Comparison of ENCODE assay signal across 8 cellular contexts in the genomic region with DNA sequence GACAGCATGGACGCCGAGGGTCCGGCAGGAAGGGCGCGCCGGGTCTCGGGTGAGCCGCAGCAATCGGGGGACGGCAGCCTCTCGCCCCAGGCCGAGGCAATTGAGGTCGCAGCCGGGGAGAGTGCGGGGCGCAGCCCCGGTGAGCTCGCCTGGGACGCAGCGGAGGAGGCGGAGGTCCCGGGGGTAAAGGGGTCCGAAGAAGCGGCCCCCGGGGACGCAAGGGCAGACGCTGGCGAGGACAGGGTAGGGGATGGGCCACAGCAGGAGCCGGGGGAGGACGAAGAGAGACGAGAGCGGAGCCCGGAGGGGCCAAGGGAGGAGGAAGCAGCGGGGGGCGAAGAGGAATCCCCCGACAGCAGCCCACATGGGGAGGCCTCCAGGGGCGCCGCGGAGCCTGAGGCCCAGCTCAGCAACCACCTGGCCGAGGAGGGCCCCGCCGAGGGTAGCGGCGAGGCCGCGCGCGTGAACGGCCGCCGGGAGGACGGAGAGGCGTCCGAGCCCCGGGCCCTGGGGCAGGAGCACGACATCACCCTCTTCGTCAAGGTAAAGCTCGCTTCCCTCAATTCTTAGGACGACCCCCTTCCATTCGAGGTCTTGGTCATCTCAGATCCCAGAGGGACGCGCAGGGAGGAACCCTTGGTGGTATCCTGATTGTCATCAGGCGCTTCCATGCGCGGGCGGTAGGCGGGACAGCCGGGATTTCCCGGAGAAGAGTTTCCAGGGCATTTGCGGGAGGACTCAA. TPM values are rescaled to one million over a fixed set of nuclear protein-coding genes. Genes with fewer than 3 reads are reported as not detected.
DNase-seq lines count a peak whose midpoint lies in the region; ATAC-seq and TF ChIP-seq lines count a peak whose summit lies in the region.

No MANE protein-coding gene starts in this region.

- H3K4me3 Mint-ChIP-seq in CD14-positive monocyte (peak overlapping the region; percentile 27 to 78), IgD-negative memory B cell (peak overlapping the region in 3 of 4 donors; percentile 58 to 82 (median 63))

- no peak overlapping the region for H4K8ac ChIP-seq in neuronal stem cell (ENCODE audit: low read depth, low read length)

- peaks cover 74 to 92% (median 81%) of the 10 kb centered on the region in 3 donors for H3K27me3 Mint-ChIP-seq in CD14-positive monocyte (ENCODE audit: low read depth in 3 of 3)
- H3K27me3 Mint-ChIP-seq in IgD-negative memory B cell, result peaks cover 43% of the 10 kb centered on the region

- H3K14ac ChIP-seq in neuronal stem cell (ENCODE audit: low read length), result no peak overlapping the region

- H3K9me3 ChIP-seq in neuronal stem cell (replicated peaks in 1 of 2; ENCODE audit: control insufficient read depth in 2 of 2, insufficient read depth in 1 of 2, low read depth in 1 of 2, low read length in 2 of 2), result peaks cover 0 to 3% of the 10 kb centered on the region in 2 donors

- no peak overlapping the region for H2BK5ac ChIP-seq in neuronal stem cell (ENCODE audit: low read length)

- H3K4ac ChIP-seq in neuronal stem cell (ENCODE audit: low read length), result no peak overlapping the region

- H4K91ac ChIP-seq in neuronal stem cell (ENCODE audit: low read depth, low read length, poor library complexity), result no peak overlapping the region

- H3K9me3 Mint-ChIP-seq in CD14-positive monocyte, result peaks cover 0 to 19% (median 6%) of the 10 kb centered on the region in 7 donors
- no peaks in the 10 kb centered on the region for H3K9me3 Mint-ChIP-seq in IgD-negative memory B cell

- no peak for DNase-seq in CD14-positive monocyte (ENCODE audit: low spot score)
- peak; percentile 23 for DNase-seq in neuronal stem cell (ENCODE audit: low spot score)
- no peak for DNase-seq in COR-L47 (lab: John Stamatoyannopoulos, UW)
- no peak for DNase-seq in NCI-H1436 treated with DMSO at 0.1 percent for 48 hours (lab: John Stamatoyannopoulos, UW)
- DNase-seq in ACHN, result no peak

- peak overlapping the region; percentile 40 for H2AK5ac ChIP-seq in neuronal stem cell (ENCODE audit: low read depth, low read length)

- in situ Hi-C loops in ACHN (cut with HindIII; ENCODE audit: low pct_ligation_motif_present, low pct_unique_long_range_greater_than_20kb, low sequenced_read_pairs), result no loop called here

- H3K4me1 ChIP-seq in neuronal stem cell (ENCODE audit: control insufficient read depth in 2 of 2, insufficient read depth in 1 of 2, low read depth in 1 of 2, low read length in 2 of 2), result peaks cover 0 to 2% of the 10 kb centered on the region in 2 donors

- peak overlapping the region in 1 of 2 donors; percentile 82 for H3K4me3 ChIP-seq in neuronal stem cell (ENCODE audit: low read length in 2 of 2)

- H3K27me3 ChIP-seq in neuronal stem cell (ENCODE audit: control insufficient read depth in 3 of 3, insufficient read depth in 3 of 3, low read depth in 1 of 3, low read length in 3 of 3), result peaks cover 19 to 80% (median 47%) of the 10 kb centered on the region in 3 experiments

- no peaks in the 10 kb centered on the region for H3K36me3 ChIP-seq in neuronal stem cell (replicated peaks in 1 of 2; ENCODE audit: control insufficient read depth in 2 of 2, insufficient read depth in 2 of 2, low read length in 2 of 2)

- H3K27ac Mint-ChIP-seq in CD14-positive monocyte, result no peak overlapping the region
- H3K27ac Mint-ChIP-seq in IgD-negative memory B cell, result no peak overlapping the region

- no peak overlapping the region for H2BK12ac ChIP-seq in neuronal stem cell (ENCODE audit: low read length)

- ATAC-seq in esophagus mucosa, result peak; percentile 51
- no peak for ATAC-seq in GM18861 (IDR thresholded peaks at IDR 0.05; ENCODE audit: unreplicated experiment)

- H2BK15ac ChIP-seq in neuronal stem cell (ENCODE audit: low read length), result no peak overlapping the region

- H3K9ac ChIP-seq in neuronal stem cell (ENCODE audit: low read depth, low read length, poor library complexity), result peak overlapping the region; percentile 46

- no peak overlapping the region for H3K27ac ChIP-seq in neuronal stem cell (replicated peaks; ENCODE audit: low read length)

- no peak overlapping the region for H2BK120ac ChIP-seq in neuronal stem cell (ENCODE audit: low read depth, low read length)

- no peaks in the 10 kb centered on the region for H3K36me3 Mint-ChIP-seq in CD14-positive monocyte
- no peaks in the 10 kb centered on the region for H3K36me3 Mint-ChIP-seq in IgD-negative memory B cell

- intact Hi-C loops in CD14-positive monocyte (cut with micrococcal nuclease), result no loop called here

- H3K23ac ChIP-seq in neuronal stem cell (ENCODE audit: low read depth, low read length, poor library complexity), result peak overlapping the region; percentile 31

- H3K18ac ChIP-seq in neuronal stem cell (ENCODE audit: low read length), result peak overlapping the region; percentile 69

- no CpG with 5 or more reads among the region's 70 CpGs for WGBS in neuronal stem cell (ENCODE audit: extremely low coverage in 2 of 2, insufficient read length in 2 of 2, insufficient replicate concordance in 1 of 2), 2 donors

- peak overlapping the region; percentile 72 for H2AFZ ChIP-seq in neuronal stem cell (ENCODE audit: low read length)

- no peaks in the 10 kb centered on the region for H3K79me1 ChIP-seq in neuronal stem cell (ENCODE audit: low read depth, low read length)

- H3K4me1 Mint-ChIP-seq in CD14-positive monocyte, result peaks cover 9% of the 10 kb centered on the region
- H3K4me1 Mint-ChIP-seq in IgD-negative memory B cell, result peaks cover 0 to 8% (median 5%) of the 10 kb centered on the region in 3 donors

- no peak for TF ChIP-seq CTCF in CD14-positive monocyte (IDR thresholded peaks at IDR 0.05)

- H3K4me2 ChIP-seq in neuronal stem cell (ENCODE audit: insufficient read depth, low read length, poor library complexity, severe bottlenecking), result peak overlapping the region; percentile 90

RNA-seq across cellular contexts. Expression of a gene that starts 1.6 kb away (rescaled TPM):
- polyA plus RNA-seq in CD14-positive monocyte, result not detected
- 0.08 TPM for polyA plus RNA-seq in IgD-negative memory B cell
- total RNA-seq in esophagus mucosa, result 0.60 TPM
- polyA plus RNA-seq in neuronal stem cell (2013, experiment 1 of 2), result 2.9 TPM
- 2.9 TPM for polyA plus RNA-seq in neuronal stem cell (2013, experiment 2 of 2)

RNA-seq across cellular contexts. Expression of a gene that starts 55.5 kb away (rescaled TPM):
- 10 to 100 TPM; 15.1 to 17.5 TPM for polyA plus RNA-seq in CD14-positive monocyte
- polyA plus RNA-seq in IgD-negative memory B cell, result 6.3 TPM
- 7.5 TPM for total RNA-seq in esophagus mucosa
- 5.4 TPM for polyA plus RNA-seq in neuronal stem cell (2013, experiment 1 of 2)
- polyA plus RNA-seq in neuronal stem cell (2013, experiment 2 of 2), result 5.4 TPM
